ENCODE assay signal across 18 cellular contexts in the genomic region with DNA sequence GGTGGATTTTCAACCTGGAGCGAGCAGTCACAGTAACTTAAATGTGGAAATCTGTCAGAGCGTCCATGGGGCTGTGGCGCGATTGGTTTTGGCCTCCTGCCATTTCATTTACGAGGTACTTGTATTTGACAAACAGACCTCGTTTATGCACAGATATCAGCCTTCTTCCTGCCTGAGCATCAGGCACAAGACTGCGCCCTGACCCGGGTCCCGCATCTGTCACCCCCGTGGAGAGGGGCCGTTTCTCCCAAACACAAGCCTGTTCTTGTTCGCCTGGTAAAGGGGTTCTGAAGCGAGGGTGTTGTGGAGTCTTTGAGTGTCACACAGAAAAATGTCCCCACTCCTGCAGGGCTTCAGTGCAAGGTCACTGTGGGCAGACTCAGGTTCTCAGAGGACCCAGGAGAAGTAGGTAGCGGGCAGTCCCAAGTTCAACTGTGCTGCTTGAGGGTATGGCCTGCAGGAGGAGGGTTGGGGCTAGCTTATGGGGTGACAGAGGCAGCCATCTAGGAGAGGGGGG.
"Had no signal": no experiment of that assay in that cellular context is flagged by ENCODE, and none has a peak within 500 bp of the region (broad histone marks: within the 10 kb centered on the region; RNA-seq: fewer than 3 reads in every experiment).

No MANE protein-coding gene starts in this region.

- H3K27me3 ChIP-seq: neural progenitor cell, vagina had no signal

- ATAC-seq: activated CD8-positive, alpha-beta T cell treated with anti-CD3 and anti-CD28 coated beads, Interleukin-2, amount 10 ng/mL, durations not matched to agents 7 days and 5 days; activated naive CD4-positive, alpha-beta T cell treated with anti-CD3 and anti-CD28 coated beads, Interleukin-2, amount 50 U/mL, for 72 hours; left lung; naive thymus-derived CD4-positive, alpha-beta T cell had no signal

- DNase-seq: activated CD4-positive, alpha-beta T cell treated with anti-CD3 and anti-CD28 coated beads for 1 hour; activated CD4-positive, alpha-beta T cell treated with anti-CD3 and anti-CD28 coated beads, Interleukin-2, amount 50 U/mL, for 1 hour; activated CD8-positive, alpha-beta T cell treated with anti-CD3 and anti-CD28 coated beads, Interleukin-2, amount 10 ng/mL, durations not matched to agents 7 days and 5 days; dermis blood vessel endothelial cell; effector CD8-positive, alpha-beta T cell; foreskin melanocyte; kidney; left lung; naive thymus-derived CD4-positive, alpha-beta T cell; retina; sigmoid colon; stimulated activated CD4-positive, alpha-beta T cell treated with anti-CD3 and anti-CD28 coated beads, Interleukin-4, amount 100 ng/mL, for 1 hour; stimulated activated naive CD4-positive, alpha-beta T cell had no signal

- H3K27ac ChIP-seq: left lung, neural progenitor cell, sigmoid colon, thoracic aorta, vagina had no signal

- H3K4me3 ChIP-seq: left lung, neural progenitor cell, sigmoid colon, smooth muscle cell, thoracic aorta, vagina had no signal

- H3K9me3 ChIP-seq: left lung, sigmoid colon, thoracic aorta, vagina had no signal

- H3K36me3 ChIP-seq: left lung, neural progenitor cell, sigmoid colon, thoracic aorta, vagina had no signal

- H3K4me1 ChIP-seq: left lung, neural progenitor cell, sigmoid colon, vagina had no signal
